Comparison of ENCODE assay signal across 8 cellular contexts in genomic region chr21:36422279-36423098, GRCh38. TPM values are rescaled to one million over a fixed set of nuclear protein-coding genes. Genes with fewer than 3 reads are reported as not detected.
A peak's percentile ranks its signal among the peaks of the same experiment; 100 is the strongest.
DNase-seq lines count a peak whose midpoint lies in the region; ATAC-seq and TF ChIP-seq lines count a peak whose summit lies in the region.

No MANE protein-coding gene starts in this region.

- CTCF ChIA-PET in HEK293T (lab: Yijun Ruan, JAX): interaction anchor here (0.6 to 1.4 kb wide), 4 partner anchors 8 to 184 kb away, joined by 3 to 5 read pairs (median 4); no protein-coding TSS in a partner anchor

- ATAC-seq in DND-41 (ENCODE audit: insufficient read depth, low read depth): peak; percentile 44; the same call in 1 of the 3 replicates
- ATAC-seq in RWPE2 (ENCODE audit: low read depth): peak; percentile 36; the same call in 1 of the 3 replicates
- ATAC-seq in right lobe of liver: peak; percentile 67 to 82 (median 78)
- no peak for ATAC-seq in GM19467 (IDR thresholded peaks at IDR 0.05; ENCODE audit: unreplicated experiment)
- no peak for ATAC-seq in HG03159 (IDR thresholded peaks at IDR 0.05; ENCODE audit: unreplicated experiment)
- ATAC-seq in GM19452 (IDR thresholded peaks at IDR 0.05; ENCODE audit: unreplicated experiment): no peak

- H3K36me3 ChIP-seq in DND-41 (ENCODE audit: insufficient read depth, low read length): peaks cover 36% of the 10 kb centered on the region
- H3K36me3 ChIP-seq in RWPE2 (ENCODE audit: low read depth): no peaks in the 10 kb centered on the region
- H3K36me3 ChIP-seq in right lobe of liver: no peaks in the 10 kb centered on the region

- no peak overlapping the region for H2AFZ ChIP-seq in DND-41 (ENCODE audit: low read depth, low read length)

- no peaks in the 10 kb centered on the region for H3K79me2 ChIP-seq in DND-41 (ENCODE audit: insufficient read depth, low read length)

- no peak overlapping the region for H3K27ac ChIP-seq in DND-41 (ENCODE audit: low read length)
- no peak overlapping the region for H3K27ac ChIP-seq in RWPE2 (ENCODE audit: poor library complexity, severe bottlenecking)
- H3K27ac ChIP-seq in right lobe of liver: no peak overlapping the region

- WGBS in right lobe of liver (ENCODE audit: insufficient coverage, low coverage, low lambda C conversion rate, missing lambda C conversion rate): 44% methylated on average over 14 of the region's 28 CpGs

- H3K27me3 ChIP-seq in DND-41 (ENCODE audit: insufficient read depth, low read length, poor library complexity): no peaks in the 10 kb centered on the region
- no peaks in the 10 kb centered on the region for H3K27me3 ChIP-seq in RWPE2 (ENCODE audit: insufficient read depth, poor library complexity, severe bottlenecking)
- no peaks in the 10 kb centered on the region for H3K27me3 ChIP-seq in right lobe of liver

- H3K4me1 ChIP-seq in DND-41 (ENCODE audit: insufficient read depth, low read length): no peaks in the 10 kb centered on the region
- H3K4me1 ChIP-seq in RWPE2 (ENCODE audit: insufficient read depth, poor library complexity, severe bottlenecking): no peaks in the 10 kb centered on the region
- peaks cover 0 to 5% (median 0%) of the 10 kb centered on the region in 4 donors for H3K4me1 ChIP-seq in right lobe of liver

- intact Hi-C loops in right lobe of liver (cut with DNase I): loop anchor here (5.0 to 10.0 kb wide), 3 partner anchors 52 to 172 kb away; no protein-coding TSS in a partner anchor

- TF ChIP-seq POLR2A in right lobe of liver (IDR thresholded peaks at IDR 0.05): no peak

- no peak overlapping the region for H3K9ac ChIP-seq in DND-41 (ENCODE audit: low read depth, low read length)

- peaks cover 9% of the 10 kb centered on the region; the same call in 1 of the 2 replicates for H4K20me1 ChIP-seq in DND-41 (ENCODE audit: insufficient read depth, low read length)

- H3K9me3 ChIP-seq in DND-41 (ENCODE audit: insufficient read depth, low read length, severe bottlenecking): no peaks in the 10 kb centered on the region
- H3K9me3 ChIP-seq in RWPE2 (ENCODE audit: severe bottlenecking): no peaks in the 10 kb centered on the region
- H3K9me3 ChIP-seq in right lobe of liver: no peaks in the 10 kb centered on the region

- TF ChIP-seq CTCF in DND-41 (IDR thresholded peaks at IDR 0.05; ENCODE audit: borderline replicate concordance, extremely low read depth, low read length, poor library complexity, severe bottlenecking): peak; percentile 73
- peak; percentile 87 for TF ChIP-seq CTCF in RWPE2 (IDR thresholded peaks at IDR 0.05; ENCODE audit: poor library complexity, severe bottlenecking)
- peak; percentile 86 for TF ChIP-seq CTCF in cardiac fibroblast (IDR thresholded peaks at IDR 0.05; ENCODE audit: low read depth, low read length)
- TF ChIP-seq CTCF in right lobe of liver (IDR thresholded peaks at IDR 0.05): peak; percentile 64 to 84 (median 76)

- DNase-seq in DND-41: peak; percentile 54
- DNase-seq in HEK293T (ENCODE audit: extremely low spot score): peak; percentile 85
- DNase-seq in RWPE2 (ENCODE audit: low spot score): no peak
- DNase-seq in cardiac fibroblast (ENCODE audit: low read depth in 2 of 2): peak; percentile 76 to 88
- peak; percentile 69 to 75 (median 72) for DNase-seq in right lobe of liver

- H3K4me2 ChIP-seq in DND-41 (ENCODE audit: insufficient read depth, low read length): no peak overlapping the region

- H3K4me3 ChIP-seq in DND-41 (ENCODE audit: low read depth in 1 of 2, low read length in 2 of 2) (no peak overlapping the region), RWPE2 (ENCODE audit: severe bottlenecking) (no peak overlapping the region), cardiac fibroblast (replicated peaks in 1 of 2; ENCODE audit: low read depth in 2 of 2, low read length in 2 of 2) (no peak overlapping the region), right lobe of liver (no peak overlapping the region)

- POLR2A ChIA-PET in HEK293T (lab: Yijun Ruan, JAX): no interaction called here

TF ChIP-seq in HEK293T, 16 proteins besides CTCF, POLR2A, EP300 and RAD21:
- 0 out of 2 replicates have a peak, but pooled peaks have one; percentile 8 for TF ChIP-seq ARNT (IDR thresholded peaks at IDR 0.05)
- no peak for TF ChIP-seq ELF4 (IDR thresholded peaks at IDR 0.05)
TF ChIP-seq in HEK293T: peak in this region for 1.

RNA-seq across cellular contexts. Expression of gene CHAF1B, which starts 37.3 kb away (rescaled TPM):
- total RNA-seq in right lobe of liver: 1 to 10 TPM in 2 of 6 experiments, under 1 TPM in 4; 0.27 to 2.1 (median 0.72) TPM

RNA-seq across cellular contexts. Expression of gene CLDN14, which starts 57.4 kb away (rescaled TPM):
- total RNA-seq in right lobe of liver: 10 to 100 TPM in 4 of 6 experiments, 1 to 10 TPM in 2; 9.3 to 16.7 (median 13.0) TPM

Comparison
In these comparisons a context has a peak if more than half of its experiments do, and no peak if none do; other contexts are left out.
1. ATAC-seq: peak in DND-41 (single experiment), RWPE2 (single experiment) and right lobe of liver (4 of 4); none in GM19467 (single experiment), HG03159 (single experiment) and GM19452 (single experiment).
2. Peak in every context shown above with its lines, with median percentiles within 50 percentile points of each other: CTCF ChIP-seq.